In the genomic region with DNA sequence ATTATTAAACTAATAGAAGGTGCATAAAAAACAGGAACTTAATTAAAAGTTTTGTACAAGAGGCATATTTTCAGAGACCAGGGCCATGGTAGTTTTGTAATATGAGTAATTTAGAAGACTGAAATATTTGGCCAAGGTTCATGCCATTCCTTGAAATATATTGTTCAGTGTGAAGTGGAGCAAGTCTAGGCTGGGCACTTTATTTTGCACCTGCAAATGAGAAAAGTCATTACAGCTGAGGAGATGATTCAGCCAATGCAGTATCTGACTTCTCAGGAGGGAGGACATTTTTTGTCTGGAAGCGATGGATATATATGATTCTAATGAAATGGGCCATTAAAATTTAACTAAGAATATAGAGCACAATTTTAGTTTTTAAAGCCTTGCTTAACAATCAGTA, we compare ENCODE assay signal across 18 cellular contexts.
DNase-seq lines count a peak whose midpoint lies in the region; ATAC-seq, FAIRE-seq and TF ChIP-seq lines count a peak whose summit lies in the region.
"Had no signal": no experiment of that assay in that cellular context is flagged by ENCODE, and none has a peak within 500 bp of the region (broad histone marks: within the 10 kb centered on the region; RNA-seq: fewer than 3 reads in every experiment).

No MANE protein-coding gene starts in this region.

- no peaks in the 10 kb centered on the region for H3K4me1 ChIP-seq in GM23338 (ENCODE audit: insufficient read depth)
- H3K4me1 ChIP-seq in gastrocnemius medialis = no peaks in the 10 kb centered on the region

- no peaks in the 10 kb centered on the region for H3K27me3 ChIP-seq in GM23338 (ENCODE audit: insufficient read depth)
- H3K27me3 ChIP-seq in bronchial epithelial cell (ENCODE audit: control insufficient read depth, insufficient read depth, low read length) = no peaks in the 10 kb centered on the region
- no peaks in the 10 kb centered on the region for H3K27me3 ChIP-seq in gastrocnemius medialis

- H3K27me3 Mint-ChIP-seq in GM23338 (ENCODE audit: insufficient read depth, low read depth, poor library complexity) (peaks cover 1% of the 10 kb centered on the region), osteocyte (ENCODE audit: unreplicated experiment) (no peaks in the 10 kb centered on the region)
- H3K27me3 Mint-ChIP-seq: CD4-positive, alpha-beta memory T cell had no signal

- ATAC-seq in GM23338 (no peak), gastrocnemius medialis (no peak), HG03108 (IDR thresholded peaks at IDR 0.05; ENCODE audit: unreplicated experiment) (no peak)

- H3K9me3 Mint-ChIP-seq in GM23338 (no peaks in the 10 kb centered on the region), osteocyte (ENCODE audit: unreplicated experiment) (peaks cover 24% of the 10 kb centered on the region)

- H3F3A ChIP-seq in GM23338 (replicated peaks; ENCODE audit: low read depth) = no peaks in the 10 kb centered on the region

- no peak for FAIRE-seq in bronchial epithelial cell (lab: Jason Lieb, UNC)
- FAIRE-seq: G401.6, GM12892, H1 had no signal

- H3K36me3 Mint-ChIP-seq in GM23338 (ENCODE audit: low read depth) = no peaks in the 10 kb centered on the region
- H3K36me3 Mint-ChIP-seq in osteocyte (ENCODE audit: unreplicated experiment) = no peaks in the 10 kb centered on the region
- H3K36me3 Mint-ChIP-seq: CD4-positive, alpha-beta memory T cell had no signal

- POLR2A ChIA-PET in RWPE1 (lab: Yijun Ruan, JAX; ENCODE audit: low non-redundant PET) = no interaction called here

- CTCF ChIA-PET in RWPE1 (lab: Yijun Ruan, JAX) = no interaction called here

- H2AFZ ChIP-seq in GM23338 = peak overlapping the region; percentile 40; the same call in 1 of the 2 replicates

- DNase-seq in GM23338 (ENCODE audit: low spot score) (no peak), RWPE1 (ENCODE audit: low spot score) (no peak), bronchial epithelial cell (ENCODE audit: low read depth) (peak; percentile 1), renal cortical epithelial cell (ENCODE audit: low read depth) (peak; percentile 8), osteocyte (ENCODE audit: extremely low spot score, unreplicated experiment) (no peak), gastrocnemius medialis (no peak)
- DNase-seq: C1 segment of cervical spinal cord; Calu3; CD4-positive, alpha-beta memory T cell; COR-L47; DMS53; DND-41; H7; HCEC 1CT had no signal

- no peak overlapping the region for H3K4me2 ChIP-seq in GM23338

- H3K27ac Mint-ChIP-seq in GM23338 (no peak overlapping the region), osteocyte (ENCODE audit: unreplicated experiment) (no peak overlapping the region)
- H3K27ac Mint-ChIP-seq: CD4-positive, alpha-beta memory T cell had no signal

- H3K27ac ChIP-seq in GM23338 (ENCODE audit: low read depth) (no peak overlapping the region), RWPE1 (peak overlapping the region; percentile 74; the same call in 1 of the 2 replicates), gastrocnemius medialis (no peak overlapping the region)

- H3K4me3 Mint-ChIP-seq in GM23338 (no peak overlapping the region), osteocyte (ENCODE audit: unreplicated experiment) (no peak overlapping the region)
- H3K4me3 Mint-ChIP-seq: CD4-positive, alpha-beta memory T cell had no signal

- TF ChIP-seq CTCF in GM23338 (conservative IDR thresholded peaks at IDR 0.05; ENCODE audit: low read depth in 2 of 2) = no peak
- no peak for TF ChIP-seq CTCF in RWPE1 (conservative IDR thresholded peaks at IDR 0.05; ENCODE audit: low read depth)
- TF ChIP-seq CTCF in bronchial epithelial cell (IDR thresholded peaks at IDR 0.05; ENCODE audit: insufficient read depth, low read length, severe bottlenecking) = no peak
- TF ChIP-seq CTCF in osteocyte (IDR thresholded peaks at IDR 0.05) = no peak
- no peak for TF ChIP-seq CTCF in gastrocnemius medialis (IDR thresholded peaks at IDR 0.05 in 4 of 5, conservative IDR thresholded peaks at IDR 0.05 in 1 of 5)

- H3K9me2 ChIP-seq in GM23338 (ENCODE audit: insufficient read depth) = no peaks in the 10 kb centered on the region

- no peaks in the 10 kb centered on the region for H3K9me3 ChIP-seq in gastrocnemius medialis

- H3K4me1 Mint-ChIP-seq in GM23338 (no peaks in the 10 kb centered on the region), osteocyte (ENCODE audit: unreplicated experiment) (no peaks in the 10 kb centered on the region)
- H3K4me1 Mint-ChIP-seq: CD4-positive, alpha-beta memory T cell had no signal

- in situ Hi-C loops in gastrocnemius medialis (cut with MboI; ENCODE audit: low sequenced_read_pairs in 4 of 4) = no loop called here

- H3K79me2 ChIP-seq in GM23338 (replicated peaks; ENCODE audit: insufficient read depth) = no peaks in the 10 kb centered on the region

- intact Hi-C loops in gastrocnemius medialis (cut with DNase I; ENCODE audit: low total_unique reads) = no loop called here

- no peak for TF ChIP-seq POLR2A in gastrocnemius medialis (IDR thresholded peaks at IDR 0.05)

- H3K36me3 ChIP-seq in GM23338 (ENCODE audit: insufficient read depth) = no peaks in the 10 kb centered on the region
- H3K36me3 ChIP-seq in bronchial epithelial cell (ENCODE audit: control insufficient read depth, insufficient read depth, low read length) = no peaks in the 10 kb centered on the region
- H3K36me3 ChIP-seq in gastrocnemius medialis = no peaks in the 10 kb centered on the region

- H3K4me3 ChIP-seq in GM23338 (no peak overlapping the region), bronchial epithelial cell (ENCODE audit: low read depth, low read length) (no peak overlapping the region), gastrocnemius medialis (no peak overlapping the region)

- H4K20me1 ChIP-seq in GM23338 (replicated peaks; ENCODE audit: insufficient read depth) = no peaks in the 10 kb centered on the region

TF ChIP-seq in GM23338, 12 proteins besides CTCF, POLR2A, EP300 and RAD21 (continues in another document):
- no peak for TF ChIP-seq EZH2phosphoT487 (IDR thresholded peaks at IDR 0.05; ENCODE audit: unreplicated experiment)
- no peak for TF ChIP-seq EZH2 (IDR thresholded peaks at IDR 0.05; ENCODE audit: low read depth, unreplicated experiment)
- TF ChIP-seq JUNB (IDR thresholded peaks at IDR 0.05; ENCODE audit: unreplicated experiment) = no peak
- no peak for TF ChIP-seq ZNF331 (CRISPR knock-in tag; IDR thresholded peaks at IDR 0.05; ENCODE audit: low read depth)
- TF ChIP-seq CREB1 (CRISPR knock-in tag; IDR thresholded peaks at IDR 0.05; ENCODE audit: low read depth) = no peak
- TF ChIP-seq ZNF462 (CRISPR knock-in tag; IDR thresholded peaks at IDR 0.05) = no peak
- no peak for TF ChIP-seq POLR2AphosphoS5 (IDR thresholded peaks at IDR 0.05; ENCODE audit: low read depth)
- no peak for TF ChIP-seq ZNF114 (CRISPR knock-in tag; IDR thresholded peaks at IDR 0.05)
- TF ChIP-seq STAT1 (IDR thresholded peaks at IDR 0.05; ENCODE audit: unreplicated experiment) = no peak

Comparison
In these comparisons a context has a peak if more than half of its experiments do, and no peak if none do; other contexts are left out.
1. DNase-seq: peak in bronchial epithelial cell (single experiment) and renal cortical epithelial cell (single experiment); none in GM23338 (single experiment), RWPE1 (single experiment), osteocyte (single experiment) and gastrocnemius medialis (0 of 2).